In genomic region chrX:74138943-74139342, GRCh38 we compare ENCODE assay signal across 29 cellular contexts.
"Had no signal": no experiment of that assay in that cellular context is flagged by ENCODE, and none has a peak within 500 bp of the region (broad histone marks: within the 10 kb centered on the region; RNA-seq: fewer than 3 reads in every experiment).

No MANE protein-coding gene starts in this region.

- H3K9me3 ChIP-seq: colonic mucosa, gastrocnemius medialis, gastroesophageal sphincter had no signal

- H3K36me3 ChIP-seq: colonic mucosa, esophagus muscularis mucosa, esophagus squamous epithelium, gastrocnemius medialis, gastroesophageal sphincter, heart left ventricle, heart right ventricle had no signal

- H3K27ac ChIP-seq: colonic mucosa, coronary artery, dorsolateral prefrontal cortex, epithelial cell of prostate, esophagus muscularis mucosa, esophagus squamous epithelium, foreskin keratinocyte, gastrocnemius medialis, gastroesophageal sphincter, heart left ventricle, heart right ventricle, hepatocyte had no signal

- H3K4me2 ChIP-seq: hepatocyte had no signal

- DNase-seq: colonic mucosa; cortex of kidney; dermis blood vessel endothelial cell; dorsolateral prefrontal cortex; effector CD4-positive, alpha-beta T cell; effector CD8-positive, alpha-beta T cell; effector memory CD4-positive, alpha-beta T cell; effector memory CD8-positive, alpha-beta T cell; endodermal cell; erythroblast; esophagus squamous epithelium; foreskin fibroblast; foreskin keratinocyte; foreskin melanocyte; gastrocnemius medialis; glutamatergic neuron; head of caudate nucleus; heart left ventricle; heart right ventricle had no signal

- H3K27ac Mint-ChIP-seq: dendritic cell treated with granulocyte-macrophage colony-stimulating factor and Interleukin-4, amounts not matched to agents 40 ng/mL and 50 ng/mL, for 4 days; endodermal cell had no signal

- H3K4me3 ChIP-seq: colonic mucosa, coronary artery, dorsolateral prefrontal cortex, esophagus muscularis mucosa, esophagus squamous epithelium, gastrocnemius medialis, gastroesophageal sphincter, heart left ventricle, heart right ventricle, hepatocyte had no signal

- H3K27me3 ChIP-seq: colonic mucosa, esophagus muscularis mucosa, esophagus squamous epithelium, foreskin keratinocyte, gastrocnemius medialis, gastroesophageal sphincter, hepatocyte had no signal

- ATAC-seq: effector memory CD8-positive, alpha-beta T cell; esophagus mucosa; foreskin keratinocyte; gastrocnemius medialis; gastroesophageal sphincter; heart left ventricle; heart right ventricle had no signal

- H2AFZ ChIP-seq: hepatocyte had no signal

- H3K9me3 Mint-ChIP-seq: dendritic cell treated with granulocyte-macrophage colony-stimulating factor and Interleukin-4, amounts not matched to agents 40 ng/mL and 50 ng/mL, for 4 days; effector memory CD8-positive, alpha-beta T cell had no signal

- H3K4me3 Mint-ChIP-seq: dendritic cell treated with granulocyte-macrophage colony-stimulating factor and Interleukin-4, amounts not matched to agents 40 ng/mL and 50 ng/mL, for 4 days; effector memory CD8-positive, alpha-beta T cell; endodermal cell had no signal

- H3K4me1 ChIP-seq: colonic mucosa, esophagus muscularis mucosa, esophagus squamous epithelium, foreskin keratinocyte, gastrocnemius medialis, gastroesophageal sphincter, heart left ventricle, heart right ventricle had no signal

- FAIRE-seq: endometrium, endothelial cell of umbilical vein, frontal cortex had no signal

- H3K79me2 ChIP-seq: hepatocyte had no signal

- H3K27me3 Mint-ChIP-seq: dendritic cell treated with granulocyte-macrophage colony-stimulating factor and Interleukin-4, amounts not matched to agents 40 ng/mL and 50 ng/mL, for 4 days; effector memory CD8-positive, alpha-beta T cell had no signal

- H3K4me1 Mint-ChIP-seq: endodermal cell had no signal
